1 cellular context compared by ENCODE assay signal in the genomic region with DNA sequence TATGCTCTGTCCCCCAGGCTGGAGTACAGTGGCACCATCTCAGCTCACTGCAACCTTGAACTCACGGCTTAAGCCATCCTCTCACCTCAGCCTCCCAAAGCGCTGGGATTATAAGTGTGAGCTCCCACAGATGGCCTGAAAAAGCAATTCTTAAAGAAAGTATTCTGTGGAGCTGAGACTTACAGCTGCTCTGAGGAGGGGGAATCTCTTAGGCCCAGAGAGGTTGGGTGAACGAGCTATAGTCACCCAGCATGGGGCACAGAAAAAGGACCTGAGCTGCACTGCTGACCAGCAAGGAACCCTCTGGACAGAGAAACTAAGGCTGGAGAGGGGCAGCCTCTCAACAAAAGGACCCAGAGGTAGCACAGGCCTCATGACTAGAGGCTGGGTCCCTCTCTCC.
TF ChIP-seq lines count a peak whose summit lies in the region.

No MANE protein-coding gene starts in this region.

TF ChIP-seq in WTC11, 78 proteins besides CTCF, POLR2A, EP300 and RAD21 (continued from another document):
- TF ChIP-seq, protein P1, sequence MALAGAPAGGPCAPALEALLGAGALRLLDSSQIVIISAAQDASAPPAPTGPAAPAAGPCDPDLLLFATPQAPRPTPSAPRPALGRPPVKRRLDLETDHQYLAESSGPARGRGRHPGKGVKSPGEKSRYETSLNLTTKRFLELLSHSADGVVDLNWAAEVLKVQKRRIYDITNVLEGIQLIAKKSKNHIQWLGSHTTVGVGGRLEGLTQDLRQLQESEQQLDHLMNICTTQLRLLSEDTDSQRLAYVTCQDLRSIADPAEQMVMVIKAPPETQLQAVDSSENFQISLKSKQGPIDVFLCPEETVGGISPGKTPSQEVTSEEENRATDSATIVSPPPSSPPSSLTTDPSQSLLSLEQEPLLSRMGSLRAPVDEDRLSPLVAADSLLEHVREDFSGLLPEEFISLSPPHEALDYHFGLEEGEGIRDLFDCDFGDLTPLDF (CRISPR knock-in tag; IDR thresholded peaks at IDR 0.05): no peak
- TF ChIP-seq RELA (CRISPR knock-in tag; IDR thresholded peaks at IDR 0.05; ENCODE audit: borderline replicate concordance): no peak
- no peak for TF ChIP-seq FOXJ3 (CRISPR knock-in tag; IDR thresholded peaks at IDR 0.05; ENCODE audit: borderline replicate concordance)
- TF ChIP-seq SMAD4 (CRISPR knock-in tag; IDR thresholded peaks at IDR 0.05): no peak
- no peak for TF ChIP-seq ZNF396 (CRISPR knock-in tag; IDR thresholded peaks at IDR 0.05; ENCODE audit: borderline replicate concordance)
- TF ChIP-seq SOX15 (CRISPR knock-in tag; IDR thresholded peaks at IDR 0.05): no peak
- TF ChIP-seq FOXP1 (CRISPR knock-in tag; IDR thresholded peaks at IDR 0.05; ENCODE audit: borderline replicate concordance): no peak
- no peak for TF ChIP-seq GRHL2 (CRISPR knock-in tag; IDR thresholded peaks at IDR 0.05; ENCODE audit: insufficient replicate concordance, severe bottlenecking)
- TF ChIP-seq TP53 (CRISPR knock-in tag; IDR thresholded peaks at IDR 0.05): no peak
- TF ChIP-seq, protein P2, sequence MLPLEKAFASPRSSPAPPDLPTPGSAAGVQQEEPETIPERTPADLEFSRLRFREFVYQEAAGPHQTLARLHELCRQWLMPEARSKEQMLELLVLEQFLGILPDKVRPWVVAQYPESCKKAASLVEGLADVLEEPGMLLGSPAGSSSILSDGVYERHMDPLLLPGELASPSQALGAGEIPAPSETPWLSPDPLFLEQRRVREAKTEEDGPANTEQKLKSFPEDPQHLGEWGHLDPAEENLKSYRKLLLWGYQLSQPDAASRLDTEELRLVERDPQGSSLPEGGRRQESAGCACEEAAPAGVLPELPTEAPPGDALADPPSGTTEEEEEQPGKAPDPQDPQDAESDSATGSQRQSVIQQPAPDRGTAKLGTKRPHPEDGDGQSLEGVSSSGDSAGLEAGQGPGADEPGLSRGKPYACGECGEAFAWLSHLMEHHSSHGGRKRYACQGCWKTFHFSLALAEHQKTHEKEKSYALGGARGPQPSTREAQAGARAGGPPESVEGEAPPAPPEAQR (CRISPR knock-in tag; IDR thresholded peaks at IDR 0.05): no peak
- no peak for TF ChIP-seq ZNF423 (CRISPR knock-in tag; IDR thresholded peaks at IDR 0.05)
